7 cellular contexts compared by ENCODE assay signal in the genomic region with DNA sequence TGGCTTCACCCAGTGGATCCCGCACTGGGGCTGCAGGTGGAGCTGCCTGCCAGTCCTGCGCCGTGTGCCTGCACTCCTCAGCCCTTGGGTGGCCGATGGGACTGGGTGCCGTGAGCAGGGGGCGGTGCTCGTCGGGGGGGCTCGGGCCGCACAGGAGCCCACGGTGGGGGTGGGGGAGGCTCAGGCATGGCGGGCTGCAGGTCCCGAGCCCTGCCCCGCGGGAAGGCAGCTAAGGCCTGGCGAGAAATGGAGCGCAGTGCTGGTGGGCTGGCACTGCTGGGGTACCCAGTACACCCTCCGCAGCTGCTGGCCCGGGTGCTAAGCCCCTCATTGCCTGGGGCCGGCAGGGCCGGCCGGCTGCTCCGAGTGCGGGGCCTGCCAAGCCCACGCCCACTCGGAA. TPM values are rescaled to one million over a fixed set of nuclear protein-coding genes. Genes with fewer than 3 reads are reported as not detected.
"Had no signal": no experiment of that assay in that cellular context is flagged by ENCODE, and none has a peak within 500 bp of the region (broad histone marks: within the 10 kb centered on the region; RNA-seq: fewer than 3 reads in every experiment).

No MANE protein-coding gene starts in this region.

RNA-seq across cellular contexts. Expression of gene MYH7B, which starts 56.9 kb away (rescaled TPM):
- total RNA-seq: dermis microvascular lymphatic vessel endothelial cell, endothelial cell of umbilical vein, epithelial cell of proximal tubule, esophagus mucosa, fibroblast of villous mesenchyme, frontal cortex, glomerular endothelial cell had no signal
